ENCODE assay signal across 19 cellular contexts in genomic region chr19:38291855-38292254, GRCh38. TPM values are rescaled to one million over a fixed set of nuclear protein-coding genes. Genes with fewer than 3 reads are reported as not detected.
DNase-seq lines count a peak whose midpoint lies in the region; ATAC-seq and TF ChIP-seq lines count a peak whose summit lies in the region.
"Had no signal": no experiment of that assay in that cellular context is flagged by ENCODE, and none has a peak within 500 bp of the region (broad histone marks: within the 10 kb centered on the region; RNA-seq: fewer than 3 reads in every experiment).

No MANE protein-coding gene starts in this region.

- peaks cover 0 to 3% of the 10 kb centered on the region in 2 donors for H3K36me3 ChIP-seq in body of pancreas (replicated peaks in 1 of 2; ENCODE audit: insufficient read depth in 1 of 2, low read depth in 2 of 2)
- peaks cover 6 to 44% (median 37%) of the 10 kb centered on the region in 4 donors for H3K36me3 ChIP-seq in upper lobe of left lung

- POLR2A ChIA-PET in activated CD8-positive, alpha-beta T cell treated with anti-CD3 and anti-CD28 coated beads, Interleukin-2, amount 10 ng/mL, durations not matched to agents 7 days and 5 days (lab: Charles Lee): no interaction called here
- POLR2A ChIA-PET in activated CD8-positive, alpha-beta T cell treated with anti-CD3 and anti-CD28 coated beads for 36 hours (lab: Charles Lee): no interaction called here

- H3K4me3 ChIP-seq in body of pancreas (no peak overlapping the region), upper lobe of left lung (no peak overlapping the region)
- H3K4me3 ChIP-seq: BLaER1 had no signal

- H3K4me1 Mint-ChIP-seq in activated CD8-positive, alpha-beta T cell treated with anti-CD3 and anti-CD28 coated beads, Interleukin-2, amount 10 ng/mL, durations not matched to agents 7 days and 5 days (ENCODE audit: low read depth): no peaks in the 10 kb centered on the region
- no peaks in the 10 kb centered on the region for H3K4me1 Mint-ChIP-seq in activated CD8-positive, alpha-beta T cell treated with anti-CD3 and anti-CD28 coated beads for 36 hours (ENCODE audit: low read depth)
- H3K4me1 Mint-ChIP-seq in nephron: peaks cover 22% of the 10 kb centered on the region
- no peaks in the 10 kb centered on the region for H3K4me1 Mint-ChIP-seq in stimulated activated effector memory CD8-positive, alpha-beta T cell treated with anti-CD3 and anti-CD28 coated beads, Interleukin-12 subunit alpha, Interleukin-12 subunit beta, amount 100 ng/mL, for 72 hours
- H3K4me1 Mint-ChIP-seq: T-helper 17 cell had no signal

- TF ChIP-seq CTCF in activated CD8-positive, alpha-beta T cell treated with anti-CD3 and anti-CD28 coated beads for 36 hours (IDR thresholded peaks at IDR 0.05): no peak
- TF ChIP-seq CTCF in body of pancreas (IDR thresholded peaks at IDR 0.05) (no peak), nephron (IDR thresholded peaks at IDR 0.05; ENCODE audit: unreplicated experiment in 3 of 3) (no peak), upper lobe of left lung (IDR thresholded peaks at IDR 0.05) (no peak)

- H3K9me3 ChIP-seq in body of pancreas (no peaks in the 10 kb centered on the region), upper lobe of left lung (no peaks in the 10 kb centered on the region)
- H3K9me3 ChIP-seq: BLaER1 had no signal

- no peak for TF ChIP-seq EP300 in upper lobe of left lung (IDR thresholded peaks at IDR 0.05)

- H3K9me3 Mint-ChIP-seq in activated CD8-positive, alpha-beta T cell treated with anti-CD3 and anti-CD28 coated beads, Interleukin-2, amount 10 ng/mL, durations not matched to agents 7 days and 5 days (ENCODE audit: insufficient read depth): no peaks in the 10 kb centered on the region
- H3K9me3 Mint-ChIP-seq in activated CD8-positive, alpha-beta T cell treated with anti-CD3 and anti-CD28 coated beads for 36 hours: no peaks in the 10 kb centered on the region
- no peaks in the 10 kb centered on the region for H3K9me3 Mint-ChIP-seq in nephron
- H3K9me3 Mint-ChIP-seq in stimulated activated effector memory CD8-positive, alpha-beta T cell treated with anti-CD3 and anti-CD28 coated beads, Interleukin-12 subunit alpha, Interleukin-12 subunit beta, amount 100 ng/mL, for 72 hours: no peaks in the 10 kb centered on the region
- H3K9me3 Mint-ChIP-seq: dendritic cell treated with granulocyte-macrophage colony-stimulating factor and Interleukin-4, amounts not matched to agents 40 ng/mL and 50 ng/mL, for 4 days had no signal

- CTCF ChIA-PET in activated CD8-positive, alpha-beta T cell treated with anti-CD3 and anti-CD28 coated beads, Interleukin-2, amount 10 ng/mL, durations not matched to agents 7 days and 5 days (lab: Charles Lee): no interaction called here
- CTCF ChIA-PET in activated CD8-positive, alpha-beta T cell treated with anti-CD3 and anti-CD28 coated beads for 36 hours (lab: Charles Lee): no interaction called here

- H3K27ac Mint-ChIP-seq in activated CD8-positive, alpha-beta T cell treated with anti-CD3 and anti-CD28 coated beads, Interleukin-2, amount 10 ng/mL, durations not matched to agents 7 days and 5 days: peak overlapping the region; percentile 30
- no peak overlapping the region for H3K27ac Mint-ChIP-seq in activated CD8-positive, alpha-beta T cell treated with anti-CD3 and anti-CD28 coated beads for 36 hours
- peak overlapping the region; percentile 24 to 54 (median 27) for H3K27ac Mint-ChIP-seq in nephron
- H3K27ac Mint-ChIP-seq in stimulated activated effector memory CD8-positive, alpha-beta T cell treated with anti-CD3 and anti-CD28 coated beads, Interleukin-12 subunit alpha, Interleukin-12 subunit beta, amount 100 ng/mL, for 72 hours: no peak overlapping the region
- H3K27ac Mint-ChIP-seq: T-helper 17 cell had no signal

- H3K4me1 ChIP-seq in body of pancreas: peaks cover 26% of the 10 kb centered on the region
- H3K4me1 ChIP-seq in upper lobe of left lung: peaks cover 8 to 35% (median 13%) of the 10 kb centered on the region in 4 donors

- no peaks in the 10 kb centered on the region for H3K36me3 Mint-ChIP-seq in activated CD8-positive, alpha-beta T cell treated with anti-CD3 and anti-CD28 coated beads, Interleukin-2, amount 10 ng/mL, durations not matched to agents 7 days and 5 days (ENCODE audit: low read depth)
- peaks cover 5% of the 10 kb centered on the region for H3K36me3 Mint-ChIP-seq in activated CD8-positive, alpha-beta T cell treated with anti-CD3 and anti-CD28 coated beads for 36 hours (ENCODE audit: low read depth)
- peaks cover 4% of the 10 kb centered on the region for H3K36me3 Mint-ChIP-seq in nephron (ENCODE audit: low read depth)
- no peaks in the 10 kb centered on the region for H3K36me3 Mint-ChIP-seq in stimulated activated effector memory CD8-positive, alpha-beta T cell treated with anti-CD3 and anti-CD28 coated beads, Interleukin-12 subunit alpha, Interleukin-12 subunit beta, amount 100 ng/mL, for 72 hours

- H3K27ac ChIP-seq in body of pancreas (peak overlapping the region; percentile 67 to 86 (median 76)), upper lobe of left lung (peak overlapping the region in 3 of 4 donors; percentile 32 to 80 (median 73))
- H3K27ac ChIP-seq: BLaER1 had no signal

- no peak for ATAC-seq in activated CD8-positive, alpha-beta T cell treated with anti-CD3 and anti-CD28 coated beads, Interleukin-2, amount 10 ng/mL, durations not matched to agents 7 days and 5 days
- ATAC-seq in activated CD8-positive, alpha-beta T cell treated with anti-CD3 and anti-CD28 coated beads for 36 hours: no peak
- ATAC-seq in body of pancreas: no peak
- no peak for ATAC-seq in upper lobe of left lung (ENCODE audit: low FRiP score in 2 of 2)
- ATAC-seq in stimulated activated effector memory CD8-positive, alpha-beta T cell treated with anti-CD3 and anti-CD28 coated beads, Interleukin-12 subunit alpha, Interleukin-12 subunit beta, amount 100 ng/mL, for 72 hours: no peak
- no peak for ATAC-seq in HG03095 (IDR thresholded peaks at IDR 0.05; ENCODE audit: unreplicated experiment)
- ATAC-seq: T-helper 17 cell had no signal

- 77 to 78% methylated on average over 15 of the region's 15 CpGs for WGBS in body of pancreas, 2 donors
- WGBS in upper lobe of left lung, 2 donors: 85% methylated on average over 15 of the region's 15 CpGs

- H3K27me3 ChIP-seq in body of pancreas (no peaks in the 10 kb centered on the region), upper lobe of left lung (no peaks in the 10 kb centered on the region)
- H3K27me3 ChIP-seq: BLaER1 had no signal

- TF ChIP-seq POLR2A in body of pancreas (IDR thresholded peaks at IDR 0.05) (no peak), upper lobe of left lung (IDR thresholded peaks at IDR 0.05) (no peak)

- no peak for DNase-seq in activated CD8-positive, alpha-beta T cell treated with anti-CD3 and anti-CD28 coated beads, Interleukin-2, amount 10 ng/mL, durations not matched to agents 7 days and 5 days
- no peak for DNase-seq in activated CD8-positive, alpha-beta T cell treated with anti-CD3 and anti-CD28 coated beads for 36 hours
- DNase-seq in body of pancreas: no peak
- no peak for DNase-seq in upper lobe of left lung
- no peak for DNase-seq in stimulated activated effector memory CD8-positive, alpha-beta T cell treated with anti-CD3 and anti-CD28 coated beads, Interleukin-12 subunit alpha, Interleukin-12 subunit beta, amount 100 ng/mL, for 72 hours (ENCODE audit: low spot score in 2 of 2)
- DNase-seq in A172 (ENCODE audit: low spot score): no peak
- DNase-seq: activated CD4-positive, alpha-beta T cell treated with anti-CD3 and anti-CD28 coated beads, Interleukin-2, amount 50 U/mL, for 4 hours; activated gamma-delta T cell treated with Interleukin-2 at 50 U/mL for 16 hours; activated T-cell treated with anti-CD3 and anti-CD28 coated beads for 4 hours; foreskin melanocyte; KBM-7; MV-4-11; NCI-H1694 treated with DMSO at 0.1 percent for 48 hours; stimulated activated CD4-positive, alpha-beta T cell treated with anti-CD3 and anti-CD28 coated beads, Interleukin-4, amount 100 ng/mL, for 4 hours; T-helper 17 cell had no signal

- H3K4me3 Mint-ChIP-seq in activated CD8-positive, alpha-beta T cell treated with anti-CD3 and anti-CD28 coated beads, Interleukin-2, amount 10 ng/mL, durations not matched to agents 7 days and 5 days: no peak overlapping the region
- no peak overlapping the region for H3K4me3 Mint-ChIP-seq in activated CD8-positive, alpha-beta T cell treated with anti-CD3 and anti-CD28 coated beads for 36 hours
- H3K4me3 Mint-ChIP-seq in nephron: no peak overlapping the region
- H3K4me3 Mint-ChIP-seq in stimulated activated effector memory CD8-positive, alpha-beta T cell treated with anti-CD3 and anti-CD28 coated beads, Interleukin-12 subunit alpha, Interleukin-12 subunit beta, amount 100 ng/mL, for 72 hours: no peak overlapping the region
- H3K4me3 Mint-ChIP-seq: dendritic cell treated with granulocyte-macrophage colony-stimulating factor and Interleukin-4, amounts not matched to agents 40 ng/mL and 50 ng/mL, for 4 days; T-helper 17 cell had no signal

- no peaks in the 10 kb centered on the region for H3K27me3 Mint-ChIP-seq in activated CD8-positive, alpha-beta T cell treated with anti-CD3 and anti-CD28 coated beads, Interleukin-2, amount 10 ng/mL, durations not matched to agents 7 days and 5 days (ENCODE audit: low read depth)
- no peaks in the 10 kb centered on the region for H3K27me3 Mint-ChIP-seq in activated CD8-positive, alpha-beta T cell treated with anti-CD3 and anti-CD28 coated beads for 36 hours
- no peaks in the 10 kb centered on the region for H3K27me3 Mint-ChIP-seq in nephron (ENCODE audit: low read depth)
- H3K27me3 Mint-ChIP-seq: dendritic cell treated with granulocyte-macrophage colony-stimulating factor and Interleukin-4, amounts not matched to agents 40 ng/mL and 50 ng/mL, for 4 days; T-helper 17 cell had no signal

- intact Hi-C loops in activated CD8-positive, alpha-beta T cell treated with anti-CD3 and anti-CD28 coated beads for 36 hours (cut with micrococcal nuclease): no loop called here
- intact Hi-C loops in body of pancreas (cut with DNase I): no loop called here

RNA-seq across cellular contexts. Expression of gene C19orf33, which starts 12.2 kb away (rescaled TPM):
- total RNA-seq in activated CD8-positive, alpha-beta T cell treated with anti-CD3 and anti-CD28 coated beads, Interleukin-2, amount 10 ng/mL, durations not matched to agents 7 days and 5 days: not detected
- not detected for total RNA-seq in activated CD8-positive, alpha-beta T cell treated with anti-CD3 and anti-CD28 coated beads for 36 hours
- total RNA-seq in body of pancreas (1 to 10 TPM in 1 of 2 donors, not detected in 1; 2.6 TPM), upper lobe of left lung (100 to 1,000 TPM in 4 of 6 donors, 10 to 100 TPM in 2; 65.0 to 251 (median 144) TPM)
- 220 and 316 TPM in 2 replicates for total RNA-seq in A172 (2014; rRNA removed; shearing (Covaris generic))

RNA-seq across cellular contexts. Expression of gene YIF1B, which starts 23.9 kb away (rescaled TPM):
- 10 to 100 TPM; 66.6 to 72.3 TPM for total RNA-seq in activated CD8-positive, alpha-beta T cell treated with anti-CD3 and anti-CD28 coated beads, Interleukin-2, amount 10 ng/mL, durations not matched to agents 7 days and 5 days
- 10 to 100 TPM; 75.6 to 79.0 TPM for total RNA-seq in activated CD8-positive, alpha-beta T cell treated with anti-CD3 and anti-CD28 coated beads for 36 hours
- total RNA-seq in body of pancreas (10 to 100 TPM in 1 of 2 donors, 1 to 10 TPM in 1; 8.2 to 22.3 TPM), upper lobe of left lung (10 to 100 TPM; 15.3 to 45.8 (median 29.8) TPM)
- total RNA-seq in A172 (2014; rRNA removed; shearing (Covaris generic)): 98.8 and 110 TPM in 2 replicates

RNA-seq across cellular contexts. Expression of gene SPINT2, which starts 27.5 kb away (rescaled TPM):
- total RNA-seq in activated CD8-positive, alpha-beta T cell treated with anti-CD3 and anti-CD28 coated beads, Interleukin-2, amount 10 ng/mL, durations not matched to agents 7 days and 5 days: 10 to 100 TPM; 31.5 to 35.1 TPM
- total RNA-seq in activated CD8-positive, alpha-beta T cell treated with anti-CD3 and anti-CD28 coated beads for 36 hours: 10 to 100 TPM; 56.2 to 68.4 TPM
- total RNA-seq in body of pancreas (100 to 1,000 TPM; 266 to 305 TPM), upper lobe of left lung (100 to 1,000 TPM; 192 to 583 (median 317) TPM)
- 0.41 and 0.60 TPM in 2 replicates for total RNA-seq in A172 (2014; rRNA removed; shearing (Covaris generic))

RNA-seq across cellular contexts. Expression of gene KCNK6, which starts 27.8 kb away (rescaled TPM):
- 10 to 100 TPM; 13.5 to 13.7 TPM for total RNA-seq in activated CD8-positive, alpha-beta T cell treated with anti-CD3 and anti-CD28 coated beads, Interleukin-2, amount 10 ng/mL, durations not matched to agents 7 days and 5 days
- total RNA-seq in activated CD8-positive, alpha-beta T cell treated with anti-CD3 and anti-CD28 coated beads for 36 hours: 10 to 100 TPM; 10.3 to 11.9 TPM
- total RNA-seq in body of pancreas: 10 to 100 TPM in 1 of 2 donors, 1 to 10 TPM in 1; 8.6 to 13.8 TPM
- 10 to 100 TPM in 4 of 6 donors, 1 to 10 TPM in 2; 6.8 to 22.0 (median 12.0) TPM for total RNA-seq in upper lobe of left lung
- total RNA-seq in A172 (2014; rRNA removed; shearing (Covaris generic)): 0.17 and 0.57 TPM in 2 replicates

RNA-seq across cellular contexts. Expression of gene PPP1R14A, which starts 35.7 kb away (rescaled TPM):
- total RNA-seq in activated CD8-positive, alpha-beta T cell treated with anti-CD3 and anti-CD28 coated beads, Interleukin-2, amount 10 ng/mL, durations not matched to agents 7 days and 5 days: not detected
- total RNA-seq in activated CD8-positive, alpha-beta T cell treated with anti-CD3 and anti-CD28 coated beads for 36 hours: 1 to 10 TPM in 1 of 2 experiments, under 1 TPM in 1; 0.60 to 1.5 TPM
- 100 to 1,000 TPM in 1 of 2 donors, 10 to 100 TPM in 1; 54.2 to 105 TPM for total RNA-seq in body of pancreas
- total RNA-seq in upper lobe of left lung: 100 to 1,000 TPM in 3 of 6 donors, 10 to 100 TPM in 3; 71.2 to 236 (median 96.2) TPM
- total RNA-seq in A172 (2014; rRNA removed; shearing (Covaris generic)): not detected in 2 replicates

Comparison
In these comparisons a context has a peak if more than half of its experiments do, and no peak if none do; other contexts are left out.
1. H3K27ac Mint-ChIP-seq: peak in activated CD8-positive, alpha-beta T cell treated with anti-CD3 and anti-CD28 coated beads, Interleukin-2, amount 10 ng/mL, durations not matched to agents 7 days and 5 days (single experiment) and nephron (3 of 3); none in activated CD8-positive, alpha-beta T cell treated with anti-CD3 and anti-CD28 coated beads for 36 hours (single experiment) and stimulated activated effector memory CD8-positive, alpha-beta T cell treated with anti-CD3 and anti-CD28 coated beads, Interleukin-12 subunit alpha, Interleukin-12 subunit beta, amount 100 ng/mL, for 72 hours (single experiment).
2. RNA of gene C19orf33, which starts 12.2 kb away (total RNA-seq): 220 to 316 TPM in A172 and 65.0 to 251 TPM in upper lobe of left lung; 2.6 TPM in body of pancreas, not detected in activated CD8-positive, alpha-beta T cell treated with anti-CD3 and anti-CD28 coated beads, Interleukin-2, amount 10 ng/mL, durations not matched to agents 7 days and 5 days and not detected in activated CD8-positive, alpha-beta T cell treated with anti-CD3 and anti-CD28 coated beads for 36 hours; every median in the first group is over 10 times any median in the second.
3. RNA of gene SPINT2, which starts 27.5 kb away (total RNA-seq): 192 to 583 TPM in upper lobe of left lung, 266 to 305 TPM in body of pancreas, 56.2 to 68.4 TPM in activated CD8-positive, alpha-beta T cell treated with anti-CD3 and anti-CD28 coated beads for 36 hours and 31.5 to 35.1 TPM in activated CD8-positive, alpha-beta T cell treated with anti-CD3 and anti-CD28 coated beads, Interleukin-2, amount 10 ng/mL, durations not matched to agents 7 days and 5 days; 0.41 to 0.60 TPM in A172; every median in the first group is over 10 times any median in the second.